Comparison of ENCODE assay signal across 2 cellular contexts in genomic region chr10:132540456-132540855, GRCh38.
TF ChIP-seq lines count a peak whose summit lies in the region.

No MANE protein-coding gene starts in this region.

TF ChIP-seq in liver, 16 proteins besides CTCF, POLR2A, EP300 and RAD21 (continued from another document):
- TF ChIP-seq ATF3 (IDR thresholded peaks at IDR 0.05): no peak

TF ChIP-seq in HepG2, 621 proteins besides CTCF, POLR2A, EP300 and RAD21 (continued from another document):
- TF ChIP-seq RFXANK (CRISPR knock-in tag; IDR thresholded peaks at IDR 0.05) (no peak), NCOA1 (CRISPR knock-in tag; IDR thresholded peaks at IDR 0.05) (no peak), NR2C2 (CRISPR knock-in tag; IDR thresholded peaks at IDR 0.05; ENCODE audit: borderline replicate concordance) (no peak), ETV5 (CRISPR knock-in tag; IDR thresholded peaks at IDR 0.05; ENCODE audit: borderline replicate concordance) (no peak), ARNT2 (CRISPR knock-in tag; IDR thresholded peaks at IDR 0.05; ENCODE audit: low read depth) (no peak), ZMAT5 (CRISPR knock-in tag; IDR thresholded peaks at IDR 0.05; ENCODE audit: borderline replicate concordance, low read depth) (no peak), ZFP36L1 (CRISPR knock-in tag; IDR thresholded peaks at IDR 0.05) (no peak)
TF ChIP-seq in HepG2: peak in this region for 0.
